Comparison of ENCODE assay signal across 12 cellular contexts in the genomic region with DNA sequence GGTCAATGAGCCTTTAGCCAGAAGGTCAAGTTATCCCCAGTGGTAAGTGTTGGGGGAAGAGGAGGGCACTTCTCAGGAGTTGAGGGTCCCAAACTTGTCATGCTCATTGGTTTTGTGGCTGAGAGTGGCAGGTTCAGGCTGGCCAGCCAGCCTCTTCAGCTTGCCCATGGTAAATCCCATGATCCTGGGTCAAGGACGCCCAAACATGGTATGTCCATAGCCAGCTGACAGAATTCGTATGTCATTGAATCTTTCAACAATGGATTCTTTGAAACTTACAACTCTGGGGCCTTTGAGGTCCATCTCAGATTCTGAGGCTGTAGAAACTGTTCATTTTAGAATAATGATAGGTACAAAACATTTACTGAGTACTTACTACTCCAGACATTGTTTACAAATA. TPM values are rescaled to one million over a fixed set of nuclear protein-coding genes. Genes with fewer than 3 reads are reported as not detected.
"Had no signal": no experiment of that assay in that cellular context is flagged by ENCODE, and none has a peak within 500 bp of the region (broad histone marks: within the 10 kb centered on the region; RNA-seq: fewer than 3 reads in every experiment).

No MANE protein-coding gene starts in this region.

- DNase-seq: GM23248, GOT3, H7, H9, HCEC 1CT, HFFc6 had no signal

- H3K36me3 ChIP-seq: HAP-1 had no signal

- H2AFZ ChIP-seq: GM23248, GM23338 had no signal

- H3K4me3 Mint-ChIP-seq: GM23338, H9, HFFc6 had no signal

- ATAC-seq: GM23338, HCT116 had no signal

- H3K4me1 ChIP-seq: HAP-1 had no signal

- H3K9me3 Mint-ChIP-seq: GM23338, H9, HFFc6 had no signal

- H3K4me2 ChIP-seq: GM23338 had no signal

- FAIRE-seq: H1, H54 had no signal

- H3K9me3 ChIP-seq: HAP-1 had no signal

- H3K27ac ChIP-seq: GM23248 had no signal

- H3K4me3 ChIP-seq: GM23248, GM23338, HAP-1 had no signal

- H3K9ac ChIP-seq: GM23248 had no signal

- H3K27ac Mint-ChIP-seq: GM23338, HFFc6 had no signal

- H3K4me1 Mint-ChIP-seq: GM23338, H9 had no signal

RNA-seq across cellular contexts. Expression of gene RSPO4, which starts 36.1 kb away (rescaled TPM):
- total RNA-seq: GM23248, H4, HFFc6 had no signal
